ENCODE assay signal across 14 cellular contexts in the genomic region with DNA sequence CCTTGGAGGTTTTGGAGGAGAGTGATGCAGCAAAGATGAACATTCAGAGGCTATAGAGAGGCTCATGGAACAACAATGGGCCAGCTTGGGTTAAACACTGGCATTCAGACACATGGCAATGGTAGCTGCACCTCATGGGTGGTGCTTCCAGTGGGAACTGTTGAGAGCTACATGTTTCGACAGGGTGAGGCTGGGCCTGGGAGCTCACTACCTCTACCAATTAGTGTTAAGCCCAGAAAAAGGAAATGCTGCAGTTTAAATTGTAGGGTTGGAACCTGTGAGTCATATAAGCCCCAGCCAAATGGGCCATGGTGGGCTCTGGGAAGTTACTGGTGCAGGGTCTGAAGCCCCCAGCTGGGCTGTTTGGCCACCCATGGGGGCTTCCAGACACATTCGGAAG.
DNase-seq lines count a peak whose midpoint lies in the region; ATAC-seq, FAIRE-seq and TF ChIP-seq lines count a peak whose summit lies in the region.
"Had no signal": no experiment of that assay in that cellular context is flagged by ENCODE, and none has a peak within 500 bp of the region (broad histone marks: within the 10 kb centered on the region; RNA-seq: fewer than 3 reads in every experiment).

No MANE protein-coding gene starts in this region.

- DNase-seq in activated CD4-positive, alpha-beta T cell treated with anti-CD3 and anti-CD28 coated beads, Interleukin-2, amount 10 ng/mL, durations not matched to agents 24 days and 14 days: no peak
- DNase-seq in activated CD4-positive, alpha-beta T cell treated with anti-CD3 and anti-CD28 coated beads for 48 hours: no peak
- DNase-seq in PC-9: peak in 1 of 2 experiments; percentile 39
- no peak for DNase-seq in HepG2 (ENCODE audit: low spot score)
- no peak for DNase-seq in ACHN
- no peak for DNase-seq in osteoblast (ENCODE audit: insufficient read length, low spot score, missing footprints)
- DNase-seq: activated T-cell treated with anti-CD3 and anti-CD28 coated beads, Interleukin-2, amount 50 U/mL, for 24 hours; body of pancreas; NCI-H1694 treated with DMSO at 0.1 percent for 48 hours; OCI-M1 had no signal

- no peak overlapping the region for H3K4me3 ChIP-seq in PC-9
- H3K4me3 ChIP-seq in HepG2 (replicated peaks in 1 of 3; ENCODE audit: insufficient read depth in 1 of 3, low read depth in 2 of 3, low read length in 3 of 3): no peak overlapping the region
- no peak overlapping the region for H3K4me3 ChIP-seq in urinary bladder (ENCODE audit: low read depth, low read length)
- no peak overlapping the region for H3K4me3 ChIP-seq in osteoblast (ENCODE audit: insufficient read depth, low read length)
- H3K4me3 ChIP-seq: body of pancreas, neural progenitor cell had no signal

- BruUV-seq in PC-9 (replicated peaks; lab: Mats Ljungman, UMichigan) (no TSS peak), HepG2 (replicated peaks; lab: Mats Ljungman, UMichigan) (no TSS peak)

- H3K9me2 ChIP-seq in PC-9 (ENCODE audit: insufficient read depth): no peaks in the 10 kb centered on the region

- H3K4me1 ChIP-seq in PC-9 (replicated peaks; ENCODE audit: insufficient read depth) (peaks cover 61% of the 10 kb centered on the region), HepG2 (ENCODE audit: insufficient read depth, low read length) (peaks cover 38% of the 10 kb centered on the region), urinary bladder (ENCODE audit: insufficient read depth) (no peaks in the 10 kb centered on the region), osteoblast (ENCODE audit: insufficient read depth, low read length) (peaks cover 13% of the 10 kb centered on the region)

- no peaks in the 10 kb centered on the region for H3K9me3 Mint-ChIP-seq in activated CD4-positive, alpha-beta T cell treated with anti-CD3 and anti-CD28 coated beads, Interleukin-2, amount 10 ng/mL, durations not matched to agents 24 days and 14 days
- H3K9me3 Mint-ChIP-seq: activated T-cell treated with anti-CD3 and anti-CD28 coated beads, Interleukin-2, amount 50 U/mL, for 24 hours; neural progenitor cell had no signal

- POLR2A ChIA-PET in PC-9 (lab: Charles Lee; ENCODE audit: unreplicated experiment) (interaction anchor here (0.6 kb wide), 2 partner anchors 287 to 801 kb away, joined by 4 to 8 read pairs; no protein-coding TSS in a partner anchor), HepG2 (lab: Yijun Ruan, JAX) (no interaction called here)

- H3K9me3 ChIP-seq in PC-9 (ENCODE audit: insufficient read depth, low read depth): no peaks in the 10 kb centered on the region
- H3K9me3 ChIP-seq in HepG2 (ENCODE audit: low read length): no peaks in the 10 kb centered on the region
- H3K9me3 ChIP-seq in osteoblast (ENCODE audit: low read depth, low read length): no peaks in the 10 kb centered on the region
- H3K9me3 ChIP-seq: body of pancreas had no signal

- H3K27ac Mint-ChIP-seq in activated CD4-positive, alpha-beta T cell treated with anti-CD3 and anti-CD28 coated beads, Interleukin-2, amount 10 ng/mL, durations not matched to agents 24 days and 14 days: peak overlapping the region; percentile 21
- H3K27ac Mint-ChIP-seq: activated T-cell treated with anti-CD3 and anti-CD28 coated beads, Interleukin-2, amount 50 U/mL, for 24 hours had no signal

- peak overlapping the region; percentile 83 for H3K27ac ChIP-seq in PC-9
- H3K27ac ChIP-seq in HepG2 (ENCODE audit: extremely low read length, insufficient read depth, low read length): no peak overlapping the region
- peak overlapping the region; percentile 41 for H3K27ac ChIP-seq in urinary bladder (ENCODE audit: low read depth)
- H3K27ac ChIP-seq in osteoblast (ENCODE audit: low read depth, low read length): no peak overlapping the region
- H3K27ac ChIP-seq: neural progenitor cell had no signal

- no peak for ATAC-seq in HepG2
- ATAC-seq in HG02970 (IDR thresholded peaks at IDR 0.05; ENCODE audit: low FRiP score, unreplicated experiment): no peak
- ATAC-seq: body of pancreas had no signal

- no peak for FAIRE-seq in HepG2 (lab: Jason Lieb, UNC)
- FAIRE-seq: A204.1 had no signal

- no peaks in the 10 kb centered on the region for H3K36me3 Mint-ChIP-seq in activated CD4-positive, alpha-beta T cell treated with anti-CD3 and anti-CD28 coated beads, Interleukin-2, amount 10 ng/mL, durations not matched to agents 24 days and 14 days (ENCODE audit: low read depth)
- H3K36me3 Mint-ChIP-seq: neural progenitor cell had no signal

- H3F3A ChIP-seq in PC-9 (ENCODE audit: insufficient read depth, low read depth): peaks cover 51% of the 10 kb centered on the region

- no peaks in the 10 kb centered on the region for H3K27me3 ChIP-seq in PC-9 (ENCODE audit: insufficient read depth, low read depth)
- no peaks in the 10 kb centered on the region for H3K27me3 ChIP-seq in HepG2 (ENCODE audit: control insufficient read depth in 1 of 2, insufficient read depth in 2 of 2, low read length in 2 of 2)
- H3K27me3 ChIP-seq in osteoblast (ENCODE audit: insufficient read depth, low read length): no peaks in the 10 kb centered on the region
- H3K27me3 ChIP-seq: body of pancreas, neural progenitor cell had no signal

- in situ Hi-C loops in HepG2 (cut with HindIII; ENCODE audit: extremely low pct_ligation_motif_present, low pct_unique_long_range_greater_than_20kb) (no loop called here), ACHN (cut with HindIII; ENCODE audit: low pct_ligation_motif_present, low pct_unique_long_range_greater_than_20kb, low sequenced_read_pairs) (no loop called here)

- no peak for TF ChIP-seq POLR2A in HepG2 (IDR thresholded peaks at IDR 0.05; ENCODE audit: insufficient read depth in 1 of 2, low read depth in 2 of 2, low read length in 2 of 2)

- peaks cover 11% of the 10 kb centered on the region for H3K4me1 Mint-ChIP-seq in activated CD4-positive, alpha-beta T cell treated with anti-CD3 and anti-CD28 coated beads, Interleukin-2, amount 10 ng/mL, durations not matched to agents 24 days and 14 days

- TF ChIP-seq CTCF in PC-9 (conservative IDR thresholded peaks at IDR 0.05) (no peak), HepG2 (CRISPR knock-in tag; IDR thresholded peaks at IDR 0.05) (no peak), osteoblast (IDR thresholded peaks at IDR 0.05; ENCODE audit: extremely low read depth, low read depth, low read length) (no peak)

- CTCF ChIA-PET in PC-9 (lab: Charles Lee) (no interaction called here), HepG2 (lab: Yijun Ruan, JAX; ENCODE audit: low intra/inter-chr PET ratio, low total read pairs) (no interaction called here)

- H3K79me2 ChIP-seq in PC-9 (ENCODE audit: low read depth): peaks cover 9% of the 10 kb centered on the region; the same call in 1 of the 2 replicates
- no peaks in the 10 kb centered on the region for H3K79me2 ChIP-seq in HepG2 (ENCODE audit: insufficient read depth, low read length)
- no peaks in the 10 kb centered on the region for H3K79me2 ChIP-seq in osteoblast (ENCODE audit: insufficient read depth, low read length)

- no peak for TF ChIP-seq EP300 in HepG2 (IDR thresholded peaks at IDR 0.05; ENCODE audit: low read depth in 2 of 2, low read length in 2 of 2)
- TF ChIP-seq EP300 in HepG2 (CRISPR knock-in tag; IDR thresholded peaks at IDR 0.05; ENCODE audit: borderline replicate concordance): no peak

- no peaks in the 10 kb centered on the region for H4K20me1 ChIP-seq in PC-9 (ENCODE audit: insufficient read depth)
- H4K20me1 ChIP-seq in HepG2 (ENCODE audit: insufficient read depth, low read length): no peaks in the 10 kb centered on the region
- H4K20me1 ChIP-seq in osteoblast (ENCODE audit: insufficient read depth, low read length): no peaks in the 10 kb centered on the region

- H3K4me2 ChIP-seq in PC-9 (peak overlapping the region; percentile 61), HepG2 (ENCODE audit: low read depth, low read length) (no peak overlapping the region), osteoblast (ENCODE audit: insufficient read depth, low read length) (no peak overlapping the region)
- H3K4me2 ChIP-seq: neural progenitor cell had no signal

- TF ChIP-seq RAD21 in HepG2 (CRISPR knock-in tag; IDR thresholded peaks at IDR 0.05): no peak

- no peak overlapping the region for H3K9ac ChIP-seq in HepG2 (ENCODE audit: insufficient read depth, low read depth, low read length)
- H3K9ac ChIP-seq: neural progenitor cell had no signal

- H3K36me3 ChIP-seq in PC-9 (ENCODE audit: low read depth) (peaks cover 14% of the 10 kb centered on the region), HepG2 (replicated peaks in 1 of 2; ENCODE audit: control insufficient read depth in 1 of 2, insufficient read depth in 2 of 2, low read length in 2 of 2) (no peaks in the 10 kb centered on the region), urinary bladder (ENCODE audit: insufficient read depth) (no peaks in the 10 kb centered on the region), osteoblast (ENCODE audit: insufficient read depth, low read length) (no peaks in the 10 kb centered on the region)
- H3K36me3 ChIP-seq: neural progenitor cell had no signal

- WGBS in HepG2 (ENCODE audit: low lambda C conversion rate): 94% methylated on average over 2 of the region's 2 CpGs
- WGBS in urinary bladder: 75% methylated on average over 2 of the region's 2 CpGs

- H3K27me3 Mint-ChIP-seq in activated CD4-positive, alpha-beta T cell treated with anti-CD3 and anti-CD28 coated beads, Interleukin-2, amount 10 ng/mL, durations not matched to agents 24 days and 14 days: no peaks in the 10 kb centered on the region
- H3K27me3 Mint-ChIP-seq: activated T-cell treated with anti-CD3 and anti-CD28 coated beads, Interleukin-2, amount 50 U/mL, for 24 hours had no signal

- H2AFZ ChIP-seq in PC-9: no peak overlapping the region
- no peak overlapping the region for H2AFZ ChIP-seq in HepG2 (ENCODE audit: low read length)
- no peak overlapping the region for H2AFZ ChIP-seq in osteoblast (ENCODE audit: low read length)
- H2AFZ ChIP-seq: neural progenitor cell had no signal

- intact Hi-C loops in activated CD4-positive, alpha-beta T cell treated with anti-CD3 and anti-CD28 coated beads, Interleukin-2, amount 10 ng/mL, durations not matched to agents 24 days and 14 days (cut with micrococcal nuclease): no loop called here
- intact Hi-C loops in PC-9 (cut with micrococcal nuclease; ENCODE audit: unreplicated experiment) (loop anchor here (5.0 kb wide), 1 partner anchor 279 kb away; the partner anchor contains the start of gene ZFP36L1), HepG2 (cut with micrococcal nuclease; ENCODE audit: unreplicated experiment) (no loop called here)

- no peak overlapping the region for H3K4me3 Mint-ChIP-seq in activated CD4-positive, alpha-beta T cell treated with anti-CD3 and anti-CD28 coated beads, Interleukin-2, amount 10 ng/mL, durations not matched to agents 24 days and 14 days
- H3K4me3 Mint-ChIP-seq: activated T-cell treated with anti-CD3 and anti-CD28 coated beads, Interleukin-2, amount 50 U/mL, for 24 hours; neural progenitor cell had no signal

TF ChIP-seq in HepG2, 621 proteins besides CTCF, POLR2A, EP300 and RAD21 (continues in another document):
- TF ChIP-seq ZMAT5 (CRISPR knock-in tag; IDR thresholded peaks at IDR 0.05; ENCODE audit: borderline replicate concordance, low read depth): no peak

Comparison
In these comparisons a context has a peak if more than half of its experiments do, and no peak if none do; other contexts are left out.
1. H3K27ac ChIP-seq: peak in PC-9 (single experiment) and urinary bladder (single experiment); none in HepG2 (single experiment) and osteoblast (single experiment).